ENCODE assay signal across 26 cellular contexts in genomic region chr3:171374260-171374659, GRCh38.
DNase-seq lines count a peak whose midpoint lies in the region; ATAC-seq and TF ChIP-seq lines count a peak whose summit lies in the region.
"Had no signal": no experiment of that assay in that cellular context is flagged by ENCODE, and none has a peak within 500 bp of the region (broad histone marks: within the 10 kb centered on the region; RNA-seq: fewer than 3 reads in every experiment).

No MANE protein-coding gene starts in this region.

- H2AFZ ChIP-seq in osteoblast (ENCODE audit: low read length), result no peak overlapping the region
- H2AFZ ChIP-seq: hepatocyte had no signal

- H3K4me2 ChIP-seq in osteoblast (ENCODE audit: insufficient read depth, low read length), result peak overlapping the region; percentile 6
- H3K4me2 ChIP-seq: BLaER1, hepatocyte had no signal

- H3K36me3 ChIP-seq in brain microvascular endothelial cell (replicated peaks) (peaks cover 2% of the 10 kb centered on the region), osteoblast (ENCODE audit: insufficient read depth, low read length) (no peaks in the 10 kb centered on the region)
- H3K36me3 ChIP-seq: BLaER1, stomach, upper lobe of right lung had no signal

- DNase-seq in DMS 273 (lab: John Stamatoyannopoulos, UW; ENCODE audit: unreplicated experiment), result peak; percentile 31
- DNase-seq in DMS 273 treated with DMSO at 0.1 percent for 48 hours (lab: John Stamatoyannopoulos, UW), result no peak
- peak; percentile 68 for DNase-seq in NCI-H82 treated with DMSO at 0.1 percent for 48 hours (lab: John Stamatoyannopoulos, UW; ENCODE audit: unreplicated experiment)
- DNase-seq in brain microvascular endothelial cell, result no peak
- no peak for DNase-seq in osteoblast (ENCODE audit: insufficient read length, low spot score, missing footprints)
- DNase-seq in AG08396 (ENCODE audit: low spot score), result no peak
- DNase-seq: activated CD8-positive, alpha-beta T cell treated with anti-CD3 and anti-CD28 coated beads, Interleukin-2, amount 10 ng/mL, durations not matched to agents 7 days and 5 days; activated naive CD4-positive, alpha-beta T cell treated with anti-CD3 and anti-CD28 coated beads for 36 hours; activated T-cell treated with anti-CD3 and anti-CD28 coated beads, Interleukin-2, amount 50 U/mL, for 4 hours; aorta; Calu3; GOT3; NCI-H1694; NCI-H510A; SHP77; stimulated activated CD4-positive, alpha-beta T cell treated with anti-CD3 and anti-CD28 coated beads, Interleukin-4, amount 100 ng/mL, for 1 hour; stomach; T-helper 17 cell; upper lobe of right lung had no signal

- ATAC-seq in GM19035 (IDR thresholded peaks at IDR 0.05; ENCODE audit: unreplicated experiment) (no peak), HG02852 (IDR thresholded peaks at IDR 0.05; ENCODE audit: unreplicated experiment) (no peak)
- ATAC-seq: activated CD8-positive, alpha-beta T cell treated with anti-CD3 and anti-CD28 coated beads, Interleukin-2, amount 10 ng/mL, durations not matched to agents 7 days and 5 days; activated T-cell treated with anti-CD3 and anti-CD28 coated beads, Interleukin-2, amount 50 U/mL, for 4 hours; natural killer cell treated with Interleukin-12 subunit alpha and Interleukin-12 subunit beta and Interleukin-15 and Interleukin-18, amount 100 ng/mL, for 72 hours; T-helper 17 cell; upper lobe of right lung had no signal

- H3K4me3 ChIP-seq in brain microvascular endothelial cell (ENCODE audit: low read depth, low read length) (no peak overlapping the region), osteoblast (ENCODE audit: insufficient read depth, low read length) (no peak overlapping the region)
- H3K4me3 ChIP-seq: BLaER1, hepatocyte, skin epidermis, stomach, upper lobe of right lung had no signal

- H3K27ac ChIP-seq in brain microvascular endothelial cell (peak overlapping the region; percentile 73), osteoblast (ENCODE audit: low read depth, low read length) (peak overlapping the region; percentile 13)
- H3K27ac ChIP-seq: 22Rv1, BLaER1, hepatocyte, stomach, upper lobe of right lung had no signal

- in situ Hi-C loops in brain microvascular endothelial cell (cut with HindIII; ENCODE audit: low pct_ligation_motif_present, low sequenced_read_pairs), result no loop called here

- H3K4me1 ChIP-seq in osteoblast (ENCODE audit: insufficient read depth, low read length), result peaks cover 13% of the 10 kb centered on the region
- H3K4me1 ChIP-seq: BLaER1 had no signal

- H4K20me1 ChIP-seq in osteoblast (ENCODE audit: insufficient read depth, low read length), result no peaks in the 10 kb centered on the region
- H4K20me1 ChIP-seq: BLaER1 had no signal

- no peaks in the 10 kb centered on the region for H3K27me3 ChIP-seq in brain microvascular endothelial cell (replicated peaks)
- H3K27me3 ChIP-seq in osteoblast (ENCODE audit: insufficient read depth, low read length), result peaks cover 21% of the 10 kb centered on the region
- H3K27me3 ChIP-seq: BLaER1, hepatocyte, stomach, upper lobe of right lung had no signal

- no peaks in the 10 kb centered on the region for H3K9me3 ChIP-seq in osteoblast (ENCODE audit: low read depth, low read length)
- H3K9me3 ChIP-seq: BLaER1, stomach, upper lobe of right lung had no signal

- H3K79me2 ChIP-seq in osteoblast (ENCODE audit: insufficient read depth, low read length), result no peaks in the 10 kb centered on the region

- TF ChIP-seq CTCF in brain microvascular endothelial cell (IDR thresholded peaks at IDR 0.05; ENCODE audit: low read depth, low read length, missing control alignments) (no peak), osteoblast (IDR thresholded peaks at IDR 0.05; ENCODE audit: extremely low read depth, low read depth, low read length) (no peak)

Comparison
In these comparisons a context has a peak if more than half of its experiments do, and no peak if none do; other contexts are left out.
1. DNase-seq: peak in DMS 273 (single experiment) and NCI-H82 treated with DMSO at 0.1 percent for 48 hours (single experiment); none in DMS 273 treated with DMSO at 0.1 percent for 48 hours (single experiment), brain microvascular endothelial cell (single experiment), osteoblast (single experiment) and AG08396 (single experiment).